In the genomic region with DNA sequence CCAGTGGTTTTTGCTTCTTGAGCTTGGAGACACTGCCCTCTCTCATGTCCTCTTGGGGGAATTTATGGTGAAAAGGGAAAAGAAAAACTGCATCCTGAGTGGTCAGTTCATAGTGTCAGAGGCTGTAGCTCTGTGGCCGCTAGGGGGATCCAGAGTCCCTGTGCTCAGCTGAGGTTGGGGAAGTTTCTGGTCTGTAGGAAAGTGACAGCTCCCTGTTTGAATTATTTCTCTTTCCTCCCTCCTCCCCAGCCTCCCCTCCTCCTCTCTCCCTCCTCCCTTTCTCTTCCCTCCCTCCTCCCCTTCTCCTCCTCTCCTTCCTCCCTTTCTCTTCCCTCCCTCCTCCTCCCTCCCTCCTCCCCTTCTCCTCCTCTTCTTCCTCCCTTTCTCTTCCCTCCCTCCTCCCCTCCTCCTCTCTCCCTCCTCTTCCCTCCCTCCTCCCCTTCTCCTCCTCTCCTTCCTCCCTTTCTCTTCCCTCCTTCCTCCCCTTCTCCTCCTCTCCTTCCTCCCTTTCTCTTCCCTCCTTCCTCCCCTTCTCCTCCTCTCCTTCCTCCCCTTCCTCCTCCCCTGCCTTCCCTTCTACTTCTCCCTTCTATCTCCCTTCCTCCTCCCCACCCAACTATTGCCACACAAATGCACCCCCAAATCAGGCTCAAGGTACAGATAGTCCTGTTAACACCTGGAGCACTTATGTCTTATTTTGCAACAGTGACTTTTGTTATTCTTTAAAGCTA, we compare ENCODE assay signal across 8 cellular contexts.
DNase-seq lines count a peak whose midpoint lies in the region; ATAC-seq, FAIRE-seq and TF ChIP-seq lines count a peak whose summit lies in the region.

No MANE protein-coding gene starts in this region.

- POLR2A ChIA-PET in SK-N-SH (lab: Yijun Ruan, JAX) = no interaction called here

- H3K9me2 ChIP-seq in SK-N-SH = no peaks in the 10 kb centered on the region

- WGBS in SK-N-SH (ENCODE audit: low lambda C conversion rate) = 0% methylated on average over 1 of the region's 1 CpG

- in situ Hi-C loops in T47D (cut with HindIII; ENCODE audit: low pct_unique_long_range_greater_than_20kb, low sequenced_read_pairs) = no loop called here

- H3K79me2 ChIP-seq in SK-N-SH (ENCODE audit: insufficient read depth) = no peaks in the 10 kb centered on the region

- no peaks in the 10 kb centered on the region for H3K9me3 ChIP-seq in SK-N-SH
- no peaks in the 10 kb centered on the region for H3K9me3 ChIP-seq in kidney (ENCODE audit: control insufficient read depth in 1 of 2, low read length in 2 of 2)

- no peaks in the 10 kb centered on the region for H3K36me3 ChIP-seq in SK-N-SH (replicated peaks in 1 of 2; ENCODE audit: control insufficient read depth in 1 of 2, insufficient read depth in 2 of 2, low read length in 1 of 2)
- no peaks in the 10 kb centered on the region for H3K36me3 ChIP-seq in kidney (ENCODE audit: control insufficient read depth in 1 of 2, insufficient read depth in 2 of 2, low read length in 2 of 2)

- ATAC-seq in GM18517 (IDR thresholded peaks at IDR 0.05; ENCODE audit: unreplicated experiment) = no peak

- no peak overlapping the region for H3K9ac ChIP-seq in SK-N-SH
- H3K9ac ChIP-seq in kidney (ENCODE audit: low read length in 2 of 2) = no peak overlapping the region

- CTCF ChIA-PET in SK-N-SH (lab: Yijun Ruan, JAX) = interaction anchor here (0.7 to 4.4 kb wide), 42 partner anchors 8 to 643 kb away, joined by 3 to 52 read pairs (median 4); a partner anchor contains a TSS

- no peaks in the 10 kb centered on the region for H4K20me1 ChIP-seq in SK-N-SH (ENCODE audit: insufficient read depth)

- H3K4me2 ChIP-seq in SK-N-SH = no peak overlapping the region

- peak; percentile 77 for TF ChIP-seq RAD21 in SK-N-SH (IDR thresholded peaks at IDR 0.05; ENCODE audit: low read length)

- no peaks in the 10 kb centered on the region for H3F3A ChIP-seq in SK-N-SH (replicated peaks; ENCODE audit: insufficient read depth)

- FAIRE-seq in kidney (lab: Jason Lieb, UNC) = no peak

- peaks cover 0 to 15% of the 10 kb centered on the region in 2 experiments; a peak in 1 of 4 replicates for H3K4me1 ChIP-seq in SK-N-SH (ENCODE audit: control insufficient read depth in 1 of 2, insufficient read depth in 2 of 2, low read depth in 1 of 2, low read length in 1 of 2)
- H3K4me1 ChIP-seq in kidney (ENCODE audit: control insufficient read depth in 1 of 2, insufficient read depth in 1 of 2, low read depth in 1 of 2, low read length in 2 of 2) = no peaks in the 10 kb centered on the region

- H3K27me3 ChIP-seq in SK-N-SH (ENCODE audit: insufficient read depth) = no peaks in the 10 kb centered on the region

- DNase-seq in GF-D8 (lab: John Stamatoyannopoulos, UW) (peak; percentile 28), HCEC 1CT (peak; percentile 71), NCI-H1092 (lab: John Stamatoyannopoulos, UW) (peak; percentile 76), SK-N-SH (peak; percentile 64), T47D (ENCODE audit: low read depth in 1 of 2, low spot score in 1 of 2) (peak; percentile 28 to 78), kidney (no peak)
- peak; percentile 26 for DNase-seq in stimulated activated CD4-positive, alpha-beta T cell treated with anti-CD3 and anti-CD28 coated beads, Interleukin-4, amount 100 ng/mL, for 24 hours

- peak; percentile 79 for TF ChIP-seq CTCF in SK-N-SH (IDR thresholded peaks at IDR 0.05)
- TF ChIP-seq CTCF in kidney (IDR thresholded peaks at IDR 0.05; ENCODE audit: borderline replicate concordance, extremely low read depth, insufficient read depth) = peak; percentile 83

- intact Hi-C loops in kidney (cut with DNase I) = no loop called here

- H3K4me3 ChIP-seq in SK-N-SH (ENCODE audit: low read depth in 2 of 2, low read length in 1 of 2) (no peak overlapping the region; a peak in 1 of 4 replicates), kidney (ENCODE audit: low read length in 2 of 2) (no peak overlapping the region)

- no peak for TF ChIP-seq EP300 in SK-N-SH (IDR thresholded peaks at IDR 0.05; ENCODE audit: borderline replicate concordance in 1 of 2, low read depth in 1 of 2, low read length in 1 of 2)

- no peak overlapping the region for H2AFZ ChIP-seq in SK-N-SH (ENCODE audit: low read depth)

- no peak overlapping the region for H3K27ac ChIP-seq in SK-N-SH (ENCODE audit: low read depth in 2 of 2, low read length in 1 of 2)
- no peak overlapping the region for H3K27ac ChIP-seq in kidney (ENCODE audit: low read depth in 2 of 2, low read length in 2 of 2)

TF ChIP-seq in SK-N-SH, 30 proteins besides CTCF, POLR2A, EP300 and RAD21:
- TF ChIP-seq TEAD4 (IDR thresholded peaks at IDR 0.05; ENCODE audit: borderline replicate concordance, insufficient read depth) = no peak
- peak; percentile 72 for TF ChIP-seq SMC3 (IDR thresholded peaks at IDR 0.05; ENCODE audit: low read depth, low read length)
